Comparison of ENCODE assay signal across 8 cellular contexts in the genomic region with DNA sequence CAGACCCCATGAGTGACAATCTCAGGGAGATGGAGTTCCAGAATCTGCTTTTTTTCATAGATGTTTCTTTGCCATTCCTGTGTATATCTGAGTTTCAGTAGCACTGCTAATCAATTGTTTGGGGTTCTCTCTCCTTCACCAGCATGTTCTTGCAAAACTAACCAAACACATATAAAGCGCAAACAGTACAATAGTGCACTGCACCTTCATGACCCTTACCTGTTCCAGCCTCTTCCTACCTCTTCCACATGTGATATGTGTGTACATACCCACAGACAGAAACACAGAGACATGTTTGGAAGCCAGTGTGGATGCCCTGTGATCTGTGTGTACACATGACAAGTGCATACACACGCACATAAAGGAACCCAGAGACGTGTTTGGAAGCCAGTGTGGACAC. TPM values are rescaled to one million over a fixed set of nuclear protein-coding genes. Genes with fewer than 3 reads are reported as not detected.
A peak's percentile ranks its signal among the peaks of the same experiment; 100 is the strongest.
DNase-seq lines count a peak whose midpoint lies in the region; ATAC-seq and TF ChIP-seq lines count a peak whose summit lies in the region.

No MANE protein-coding gene starts in this region.

- H3K27me3 ChIP-seq in DOHH2 (ENCODE audit: control insufficient read depth, low read length) (no peaks in the 10 kb centered on the region), OCI-LY3 (ENCODE audit: low read depth, low read length) (no peaks in the 10 kb centered on the region), endodermal cell (ENCODE audit: control insufficient read depth, insufficient read depth, low read length, poor library complexity, severe bottlenecking) (no peaks in the 10 kb centered on the region), neuron (ENCODE audit: insufficient read depth, low read length) (no peaks in the 10 kb centered on the region)

- no peaks in the 10 kb centered on the region for H3F3A ChIP-seq in DOHH2 (ENCODE audit: control insufficient read depth, insufficient read depth)

- H2AFZ ChIP-seq in OCI-LY3 (ENCODE audit: low read depth, low read length) (no peak overlapping the region), neuron (ENCODE audit: low read depth, low read length) (no peak overlapping the region)

- H3K4me3 ChIP-seq in DOHH2 (ENCODE audit: low read length): peak overlapping the region; percentile 93
- H3K4me3 ChIP-seq in OCI-LY3 (ENCODE audit: low read length): peak overlapping the region; percentile 96
- H3K4me3 ChIP-seq in endodermal cell (ENCODE audit: low read length): peak overlapping the region; percentile 76
- peak overlapping the region; percentile 82 for H3K4me3 ChIP-seq in neuron (ENCODE audit: low read length)

- H3K36me3 Mint-ChIP-seq in endodermal cell (ENCODE audit: low read depth): peaks cover 23% of the 10 kb centered on the region

- H3K4me2 ChIP-seq in DOHH2 (ENCODE audit: low read length) (peak overlapping the region; percentile 70), OCI-LY3 (ENCODE audit: low read length) (peak overlapping the region; percentile 81)

- no peaks in the 10 kb centered on the region for H3K27me3 Mint-ChIP-seq in endodermal cell (ENCODE audit: insufficient read depth)

- peaks cover 96% of the 10 kb centered on the region for H3K79me2 ChIP-seq in DOHH2 (ENCODE audit: control insufficient read depth, low read length)
- peaks cover 29% of the 10 kb centered on the region for H3K79me2 ChIP-seq in OCI-LY3 (ENCODE audit: low read length)

- no peak overlapping the region for H3K27ac ChIP-seq in DOHH2 (ENCODE audit: low read depth, low read length)
- no peak overlapping the region for H3K27ac ChIP-seq in OCI-LY3 (ENCODE audit: low read length)
- H3K27ac ChIP-seq in endodermal cell (ENCODE audit: low read depth, low read length): no peak overlapping the region

- no peak for TF ChIP-seq CTCF in DOHH2 (IDR thresholded peaks at IDR 0.05; ENCODE audit: low read depth, low read length, poor library complexity, severe bottlenecking)
- TF ChIP-seq CTCF in OCI-LY3 (IDR thresholded peaks at IDR 0.05; ENCODE audit: low read depth, low read length): no peak
- no peak for TF ChIP-seq CTCF in endodermal cell (conservative IDR thresholded peaks at IDR 0.05)

- H3K9me3 Mint-ChIP-seq in endodermal cell: no peaks in the 10 kb centered on the region

- peaks cover 20% of the 10 kb centered on the region for H3K4me1 Mint-ChIP-seq in endodermal cell

- H3K9ac ChIP-seq in OCI-LY3 (ENCODE audit: low read length) (peak overlapping the region; percentile 29), endodermal cell (ENCODE audit: extremely low read depth, low read length, poor library complexity, severe bottlenecking) (no peak overlapping the region)

- H3K9me3 ChIP-seq in DOHH2 (ENCODE audit: control insufficient read depth, insufficient read depth, low read length) (no peaks in the 10 kb centered on the region), OCI-LY3 (ENCODE audit: insufficient read depth, low read length) (no peaks in the 10 kb centered on the region), endodermal cell (ENCODE audit: control insufficient read depth, low read length) (no peaks in the 10 kb centered on the region), neuron (ENCODE audit: low read length) (no peaks in the 10 kb centered on the region)

- H3K9me2 ChIP-seq in DOHH2 (replicated peaks; ENCODE audit: control insufficient read depth, low read length): no peaks in the 10 kb centered on the region

- ATAC-seq in HG02973 (IDR thresholded peaks at IDR 0.05; ENCODE audit: unreplicated experiment) (no peak), HG03135 (IDR thresholded peaks at IDR 0.05; ENCODE audit: unreplicated experiment) (no peak)

- H4K20me1 ChIP-seq in DOHH2 (ENCODE audit: control insufficient read depth, insufficient read depth, low read depth, low read length) (peaks cover 20% of the 10 kb centered on the region), OCI-LY3 (ENCODE audit: insufficient read depth, low read length) (0 out of 2 replicates have a peak, but pooled peaks cover 3% of the 10 kb centered on the region)

- H3K27ac Mint-ChIP-seq in endodermal cell: no peak overlapping the region

- DNase-seq in endodermal cell (no peak), pons (ENCODE audit: low spot score) (no peak), dedifferentiated amniotic fluid mesenchymal stem cell (ENCODE audit: extremely low spot score) (no peak)

- 84 to 89% methylated on average over 2 to 3 of the region's 3 CpGs for WGBS in endodermal cell (ENCODE audit: insufficient coverage in 1 of 2, insufficient read length in 1 of 2), 2 experiments

- peak overlapping the region; percentile 79 for H3K4me3 Mint-ChIP-seq in endodermal cell

- H3K4me1 ChIP-seq in DOHH2 (ENCODE audit: control insufficient read depth, low read length): peaks cover 30% of the 10 kb centered on the region
- peaks cover 15% of the 10 kb centered on the region for H3K4me1 ChIP-seq in OCI-LY3 (ENCODE audit: low read length)
- no peaks in the 10 kb centered on the region for H3K4me1 ChIP-seq in endodermal cell (ENCODE audit: control insufficient read depth, insufficient read depth, low read length)
- H3K4me1 ChIP-seq in neuron (ENCODE audit: insufficient read depth, low read length): peaks cover 15% of the 10 kb centered on the region

- H3K36me3 ChIP-seq in DOHH2 (ENCODE audit: control insufficient read depth, low read length) (peaks cover 83% of the 10 kb centered on the region), OCI-LY3 (replicated peaks; ENCODE audit: low read depth, low read length) (peaks cover 7% of the 10 kb centered on the region), endodermal cell (ENCODE audit: control insufficient read depth, insufficient read depth, low read length) (peaks cover 29% of the 10 kb centered on the region), neuron (ENCODE audit: insufficient read depth, low read length) (peaks cover 18% of the 10 kb centered on the region)

RNA-seq across cellular contexts. Expression of a gene that starts 1.8 kb away (rescaled TPM):
- total RNA-seq in endodermal cell: 10 to 100 TPM; 36.0 to 43.9 TPM
- 28.5 TPM for polyA plus RNA-seq in endodermal cell (2013, experiment 1 of 2)
- 30.3 TPM for polyA plus RNA-seq in endodermal cell (2013, experiment 2 of 2)

RNA-seq across cellular contexts. Expression of a gene that starts 41.0 kb away (rescaled TPM):
- 10 to 100 TPM; 25.8 to 29.3 TPM for total RNA-seq in endodermal cell
- 15.1 TPM for polyA plus RNA-seq in endodermal cell (2013, experiment 1 of 2)
- 18.5 TPM for polyA plus RNA-seq in endodermal cell (2013, experiment 2 of 2)
